8 cellular contexts compared by ENCODE assay signal in genomic region chr7:45769626-45770025, GRCh38.
DNase-seq lines count a peak whose midpoint lies in the region; ATAC-seq and TF ChIP-seq lines count a peak whose summit lies in the region.
"Not testable (repeated sequence)": the region's sequence is repeated elsewhere in the genome, so short reads cannot be mapped to it uniquely, and the experiment has no call there.

No MANE protein-coding gene starts in this region.

- CTCF ChIA-PET in activated CD4-positive, alpha-beta memory T cell treated with anti-CD3 and anti-CD28 coated beads for 36 hours (lab: Charles Lee), result not testable (repeated sequence)

- H3K9me2 ChIP-seq in DOHH2 (replicated peaks; ENCODE audit: control insufficient read depth, low read length); MM.1S (replicated peaks; ENCODE audit: insufficient read depth, low read length): not testable (repeated sequence)

- H3K4me2 ChIP-seq in DOHH2 (ENCODE audit: low read length) (peak overlapping the region; percentile 90), MM.1S (ENCODE audit: low read depth, low read length) (peak overlapping the region; percentile 54; the same call in 1 of the 2 replicates)

- not testable (repeated sequence) for H3K9me3 Mint-ChIP-seq in activated CD4-positive, alpha-beta memory T cell treated with anti-CD3 and anti-CD28 coated beads for 36 hours; memory B cell

- not testable (repeated sequence) for H3F3A ChIP-seq in DOHH2 (ENCODE audit: control insufficient read depth, insufficient read depth); MM.1S (ENCODE audit: insufficient read depth, low read length)

- not testable (repeated sequence) for H3K27me3 ChIP-seq in DOHH2 (ENCODE audit: control insufficient read depth, low read length); MM.1S (replicated peaks; ENCODE audit: insufficient read depth, low read length); brain microvascular endothelial cell (replicated peaks); psoas muscle (ENCODE audit: insufficient read depth in 3 of 3, low read length in 2 of 3); transverse colon

- not testable (repeated sequence) for DNase-seq in MM.1S; activated CD4-positive, alpha-beta memory T cell treated with anti-CD3 and anti-CD28 coated beads for 36 hours; brain microvascular endothelial cell; fibroblast of villous mesenchyme (ENCODE audit: low read depth); memory B cell (ENCODE audit: low spot score in 2 of 2); transverse colon
- DNase-seq in psoas muscle, result peak in 1 of 2 donors; percentile 55

- H4K20me1 ChIP-seq in DOHH2 (ENCODE audit: control insufficient read depth, insufficient read depth, low read depth, low read length); MM.1S (ENCODE audit: insufficient read depth, low read length): not testable (repeated sequence)

- TF ChIP-seq POLR2A in transverse colon (IDR thresholded peaks at IDR 0.05), result not testable (repeated sequence)

- TF ChIP-seq EP300 in transverse colon (IDR thresholded peaks at IDR 0.05; ENCODE audit: low read depth), result not testable (repeated sequence)

- H3K4me3 ChIP-seq in DOHH2 (ENCODE audit: low read length) (peak overlapping the region; percentile 93), MM.1S (ENCODE audit: low read length) (peak overlapping the region; percentile 80; the same call in 1 of the 2 replicates), fibroblast of villous mesenchyme (ENCODE audit: low read depth, low read length) (peak overlapping the region; percentile 84), psoas muscle (peak overlapping the region; percentile 96), transverse colon (peak overlapping the region in 3 of 4 donors; percentile 66 to 97 (median 75))
- H3K4me3 ChIP-seq in brain microvascular endothelial cell (ENCODE audit: low read depth, low read length), result not testable (repeated sequence)

- not testable (repeated sequence) for H3K9me3 ChIP-seq in DOHH2 (ENCODE audit: control insufficient read depth, insufficient read depth, low read length); MM.1S (replicated peaks; ENCODE audit: insufficient read depth, low read length); psoas muscle; transverse colon

- not testable (repeated sequence) for H2AFZ ChIP-seq in MM.1S (ENCODE audit: low read length)

- not testable (repeated sequence) for H3K27me3 Mint-ChIP-seq in activated CD4-positive, alpha-beta memory T cell treated with anti-CD3 and anti-CD28 coated beads for 36 hours; memory B cell

- TF ChIP-seq CTCF in DOHH2 (IDR thresholded peaks at IDR 0.05; ENCODE audit: low read depth, low read length, poor library complexity, severe bottlenecking); MM.1S (IDR thresholded peaks at IDR 0.05; ENCODE audit: low read length); brain microvascular endothelial cell (IDR thresholded peaks at IDR 0.05; ENCODE audit: low read depth, low read length, missing control alignments); fibroblast of villous mesenchyme (IDR thresholded peaks at IDR 0.05; ENCODE audit: insufficient read depth, low read depth, low read length); psoas muscle (IDR thresholded peaks at IDR 0.05); transverse colon (IDR thresholded peaks at IDR 0.05): not testable (repeated sequence)

- peak overlapping the region; percentile 82; the same call in 1 of the 2 replicates for H3K9ac ChIP-seq in MM.1S (ENCODE audit: low read length)

- in situ Hi-C loops in brain microvascular endothelial cell (cut with HindIII; ENCODE audit: low pct_ligation_motif_present, low sequenced_read_pairs); transverse colon (cut with MboI; ENCODE audit: low pct_ligation_motif_present in 1 of 4, low pct_unique_long_range_greater_than_20kb in 1 of 4, low sequenced_read_pairs in 3 of 4): not testable (repeated sequence)

- peaks cover 21% of the 10 kb centered on the region for H3K4me1 ChIP-seq in DOHH2 (ENCODE audit: control insufficient read depth, low read length)
- H3K4me1 ChIP-seq in MM.1S (ENCODE audit: low read length); psoas muscle: not testable (repeated sequence)
- peaks cover 3 to 15% (median 6%) of the 10 kb centered on the region in 4 donors for H3K4me1 ChIP-seq in transverse colon

- not testable (repeated sequence) for H3K27ac ChIP-seq in DOHH2 (ENCODE audit: low read depth, low read length)
- H3K27ac ChIP-seq in MM.1S (ENCODE audit: low read length), result peak overlapping the region; percentile 86; the same call in 1 of the 2 replicates
- peak overlapping the region; percentile 91 for H3K27ac ChIP-seq in brain microvascular endothelial cell
- peak overlapping the region; percentile 84 for H3K27ac ChIP-seq in psoas muscle
- peak overlapping the region; percentile 90 to 96 (median 92) for H3K27ac ChIP-seq in transverse colon

- H3K79me2 ChIP-seq in DOHH2 (ENCODE audit: control insufficient read depth, low read length), result peaks cover 43% of the 10 kb centered on the region
- H3K79me2 ChIP-seq in MM.1S (ENCODE audit: low read length), result peaks cover 11% of the 10 kb centered on the region

- H3K36me3 ChIP-seq in DOHH2 (ENCODE audit: control insufficient read depth, low read length); MM.1S (replicated peaks; ENCODE audit: insufficient read depth, low read length); brain microvascular endothelial cell (replicated peaks); transverse colon: not testable (repeated sequence)
- H3K36me3 ChIP-seq in psoas muscle (ENCODE audit: insufficient read depth in 1 of 2, low read depth in 1 of 2), result peaks cover 0 to 17% of the 10 kb centered on the region in 2 donors

- POLR2A ChIA-PET in activated CD4-positive, alpha-beta memory T cell treated with anti-CD3 and anti-CD28 coated beads for 36 hours (lab: Charles Lee), result not testable (repeated sequence)

- not testable (repeated sequence) for ATAC-seq in memory B cell (ENCODE audit: low read depth); psoas muscle

- 95 to 97% (median 96%) methylated on average over 19 to 20 of the region's 20 CpGs for WGBS in psoas muscle, 3 donors
- 94% methylated on average over 20 of the region's 20 CpGs; no CpG with 5 or more reads in 1 of the 2 donors for WGBS in transverse colon (ENCODE audit: low coverage in 1 of 2), 2 donors

- peak overlapping the region; percentile 90 for H3K4me3 Mint-ChIP-seq in activated CD4-positive, alpha-beta memory T cell treated with anti-CD3 and anti-CD28 coated beads for 36 hours
- peak overlapping the region; percentile 86 for H3K4me3 Mint-ChIP-seq in memory B cell

- peak overlapping the region; percentile 94 for H3K27ac Mint-ChIP-seq in activated CD4-positive, alpha-beta memory T cell treated with anti-CD3 and anti-CD28 coated beads for 36 hours
- H3K27ac Mint-ChIP-seq in memory B cell, result peak overlapping the region; percentile 97

- not testable (repeated sequence) for H3K36me3 Mint-ChIP-seq in activated CD4-positive, alpha-beta memory T cell treated with anti-CD3 and anti-CD28 coated beads for 36 hours; memory B cell

- not testable (repeated sequence) for H3K4me1 Mint-ChIP-seq in activated CD4-positive, alpha-beta memory T cell treated with anti-CD3 and anti-CD28 coated beads for 36 hours (ENCODE audit: low read depth); memory B cell

- intact Hi-C loops in activated CD4-positive, alpha-beta memory T cell treated with anti-CD3 and anti-CD28 coated beads for 36 hours (cut with micrococcal nuclease); psoas muscle (cut with DNase I); transverse colon (cut with DNase I; ENCODE audit: low total_unique reads): not testable (repeated sequence)
